Comparison of ENCODE assay signal across 8 cellular contexts in the genomic region with DNA sequence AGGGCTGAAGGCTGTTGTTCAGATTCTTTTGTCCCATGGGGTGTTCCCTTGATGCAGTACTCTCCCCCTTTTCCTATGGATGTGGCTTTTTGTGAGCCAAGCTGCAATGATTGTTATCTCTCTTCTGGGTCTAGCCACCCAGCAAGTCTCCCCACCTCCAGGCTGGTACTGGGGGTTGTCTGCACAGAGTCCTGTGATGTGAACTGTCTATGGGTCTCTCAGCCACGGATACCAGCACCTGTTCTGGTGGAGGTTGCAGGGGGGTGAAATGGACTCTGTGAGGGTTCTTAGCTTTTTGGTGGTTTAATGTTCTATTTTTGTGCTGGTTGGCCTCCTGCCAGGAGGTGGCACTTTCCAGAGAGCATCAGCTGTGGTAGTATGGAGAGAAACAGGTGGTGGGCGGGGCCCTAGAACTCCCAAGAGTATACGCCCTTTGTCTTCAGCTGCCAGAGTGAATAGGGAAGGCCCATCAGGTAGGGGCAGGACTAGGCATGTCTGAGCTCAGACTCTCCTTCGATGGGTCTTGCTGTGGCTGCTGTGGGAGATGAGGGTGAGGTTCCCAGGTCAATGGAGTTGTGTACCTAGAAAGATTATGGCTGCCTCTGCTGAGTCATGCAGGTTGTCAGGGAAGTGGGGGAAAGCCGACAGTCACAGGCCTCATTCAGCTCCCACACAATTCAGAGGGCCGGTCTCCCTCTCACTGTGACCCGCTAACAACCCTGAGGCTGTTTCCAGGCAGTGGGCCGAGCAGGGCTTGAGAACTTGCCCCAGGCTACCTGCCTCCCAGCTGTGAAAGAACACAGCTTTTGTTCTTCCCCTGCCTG.
DNase-seq lines count a peak whose midpoint lies in the region; ATAC-seq and TF ChIP-seq lines count a peak whose summit lies in the region.
"Not testable (repeated sequence)": the region's sequence is repeated elsewhere in the genome, so short reads cannot be mapped to it uniquely, and the experiment has no call there.

No MANE protein-coding gene starts in this region.

- not testable (repeated sequence) for H3K9me3 ChIP-seq in DOHH2 (ENCODE audit: control insufficient read depth, insufficient read depth, low read length); thymus (ENCODE audit: control insufficient read depth)
- H3K9me3 ChIP-seq in mammary epithelial cell (replicated peaks; ENCODE audit: insufficient read depth, low read length): peaks cover 15% of the 10 kb centered on the region

- not testable (repeated sequence) for H3F3A ChIP-seq in DOHH2 (ENCODE audit: control insufficient read depth, insufficient read depth)

- ATAC-seq in memory B cell (ENCODE audit: low read depth): peak; percentile 98

- H3K9me2 ChIP-seq in DOHH2 (replicated peaks; ENCODE audit: control insufficient read depth, low read length): not testable (repeated sequence)

- H3K4me1 ChIP-seq in DOHH2 (ENCODE audit: control insufficient read depth, low read length): peaks cover 14% of the 10 kb centered on the region
- H3K4me1 ChIP-seq in KMS-11 (ENCODE audit: low read depth, poor library complexity, severe bottlenecking): peaks cover 26% of the 10 kb centered on the region
- peaks cover 23% of the 10 kb centered on the region for H3K4me1 ChIP-seq in mammary epithelial cell (ENCODE audit: insufficient read depth, low read length)
- peaks cover 13% of the 10 kb centered on the region for H3K4me1 ChIP-seq in thymus (ENCODE audit: control insufficient read depth, insufficient read depth, low read length)

- DNase-seq in NCI-H1694 (lab: John Stamatoyannopoulos, UW): peak; percentile 43
- peak; percentile 10 for DNase-seq in NCI-H510A treated with DMSO at 0.1 percent for 48 hours (lab: John Stamatoyannopoulos, UW)
- peak; percentile 59 to 63 for DNase-seq in SHP77 (lab: John Stamatoyannopoulos, UW)
- peak; percentile 97 for DNase-seq in mammary epithelial cell
- peak; percentile 37 to 69 for DNase-seq in memory B cell (ENCODE audit: low spot score in 2 of 2)

- H3K9me3 Mint-ChIP-seq in memory B cell: not testable (repeated sequence)

- peak overlapping the region; percentile 74 for H3K27ac Mint-ChIP-seq in memory B cell

- CTCF ChIA-PET in mammary epithelial cell (lab: Charles Lee; ENCODE audit: low non-redundant PET): interaction anchor here (0.6 kb wide), 1 partner anchor 653 kb away, joined by 15 read pairs; no protein-coding TSS in a partner anchor

- intact Hi-C loops in mammary epithelial cell (cut with micrococcal nuclease): loop anchor here (1.0 to 2.0 kb wide), 2 partner anchors 24 to 167 kb away; no protein-coding TSS in a partner anchor

- H3K27ac ChIP-seq in DOHH2 (ENCODE audit: low read depth, low read length): not testable (repeated sequence)
- H3K27ac ChIP-seq in KMS-11 (peak overlapping the region; percentile 78), mammary epithelial cell (ENCODE audit: insufficient read depth, low read depth, low read length) (peak overlapping the region; percentile 85), thymus (ENCODE audit: low read depth) (peak overlapping the region; percentile 60)

- H3K4me2 ChIP-seq in DOHH2 (ENCODE audit: low read length): peak overlapping the region; percentile 12
- H3K4me2 ChIP-seq in KMS-11: peak overlapping the region; percentile 54
- H3K4me2 ChIP-seq in mammary epithelial cell (ENCODE audit: insufficient read depth, low read depth, low read length): not testable (repeated sequence)

- not testable (repeated sequence) for TF ChIP-seq CTCF in DOHH2 (IDR thresholded peaks at IDR 0.05; ENCODE audit: low read depth, low read length, poor library complexity, severe bottlenecking); KMS-11 (conservative IDR thresholded peaks at IDR 0.05; ENCODE audit: low read depth, low read length); mammary epithelial cell (conservative IDR thresholded peaks at IDR 0.05 in 1 of 2, IDR thresholded peaks at IDR 0.05 in 1 of 2; ENCODE audit: extremely low read depth in 1 of 2, insufficient read depth in 1 of 2, low read depth in 1 of 2, low read length in 2 of 2)

- dilution Hi-C loops in mammary epithelial cell (cut with HindIII; ENCODE audit: low sequenced_read_pairs): not testable (repeated sequence)

- not testable (repeated sequence) for H3K27me3 Mint-ChIP-seq in memory B cell

- H3K36me3 Mint-ChIP-seq in memory B cell: not testable (repeated sequence)

- not testable (repeated sequence) for H3K27me3 ChIP-seq in DOHH2 (ENCODE audit: control insufficient read depth, low read length); KMS-11 (ENCODE audit: insufficient read depth, low read depth); mammary epithelial cell (ENCODE audit: insufficient read depth, low read length); thymus (ENCODE audit: control insufficient read depth, insufficient read depth)

- not testable (repeated sequence) for H3K79me2 ChIP-seq in DOHH2 (ENCODE audit: control insufficient read depth, low read length); KMS-11 (ENCODE audit: insufficient read depth, low read depth); mammary epithelial cell (ENCODE audit: insufficient read depth, low read length)

- H2AFZ ChIP-seq in KMS-11 (ENCODE audit: low read depth): peak overlapping the region; percentile 41
- peak overlapping the region; percentile 71 for H2AFZ ChIP-seq in mammary epithelial cell (ENCODE audit: low read depth, low read length)

- H4K20me1 ChIP-seq in DOHH2 (ENCODE audit: control insufficient read depth, insufficient read depth, low read depth, low read length); KMS-11 (ENCODE audit: insufficient read depth); mammary epithelial cell (ENCODE audit: insufficient read depth, low read length): not testable (repeated sequence)

- H3K9ac ChIP-seq in KMS-11: peak overlapping the region; percentile 53; the same call in 1 of the 2 replicates
- peak overlapping the region; percentile 18 for H3K9ac ChIP-seq in mammary epithelial cell (ENCODE audit: insufficient read depth, low read length)

- 16% methylated on average over 8 of the region's 8 CpGs for WGBS in mammary epithelial cell (ENCODE audit: low coverage, missing lambda C conversion rate)
- WGBS in thymus: 27% methylated on average over 8 of the region's 8 CpGs

- H3K36me3 ChIP-seq in DOHH2 (ENCODE audit: control insufficient read depth, low read length); KMS-11 (ENCODE audit: insufficient read depth); mammary epithelial cell (ENCODE audit: insufficient read depth, low read length); thymus (ENCODE audit: control insufficient read depth, insufficient read depth): not testable (repeated sequence)

- H3K4me3 Mint-ChIP-seq in memory B cell: peak overlapping the region; percentile 37

- H3K4me3 ChIP-seq in DOHH2 (ENCODE audit: low read length); KMS-11 (IDR thresholded peaks at IDR 0.05; ENCODE audit: insufficient read depth, low read depth, low read length); mammary epithelial cell (replicated peaks in 1 of 3; ENCODE audit: insufficient read depth in 1 of 3, low read depth in 2 of 3, low read length in 3 of 3); thymus (ENCODE audit: low read length): not testable (repeated sequence)

- peaks cover 33% of the 10 kb centered on the region for H3K4me1 Mint-ChIP-seq in memory B cell

- BruUV-seq in mammary epithelial cell (replicated peaks; lab: Mats Ljungman, UMichigan): not testable (repeated sequence)

- in situ Hi-C loops in mammary epithelial cell (cut with MboI; ENCODE audit: low sequenced_read_pairs in 2 of 2): not testable (repeated sequence)

Comparison
In these comparisons a context has a peak if more than half of its experiments do, and no peak if none do; other contexts are left out.
1. DNase-seq: peak in every context shown above with its lines; median percentile 97 in mammary epithelial cell; 61 in SHP77; 53 in memory B cell; 43 in NCI-H1694; 10 in NCI-H510A treated with DMSO at 0.1 percent for 48 hours.